8 cellular contexts compared by ENCODE assay signal in genomic region chr1:26431979-26432695, GRCh38. TPM values are rescaled to one million over a fixed set of nuclear protein-coding genes. Genes with fewer than 3 reads are reported as not detected.
DNase-seq lines count a peak whose midpoint lies in the region; ATAC-seq, FAIRE-seq and TF ChIP-seq lines count a peak whose summit lies in the region.

Gene DHDDS (plus strand): TSS chr1:26432321. CDS start chr1:26432946, 625 bp downstream.

- no peaks in the 10 kb centered on the region for H4K20me1 ChIP-seq in keratinocyte (ENCODE audit: control insufficient read depth, extremely low read depth, insufficient read depth, low read length)

- H3K79me2 ChIP-seq in keratinocyte (ENCODE audit: control insufficient read depth, insufficient read depth, low read length) = peaks cover 9% of the 10 kb centered on the region

- no peaks in the 10 kb centered on the region for H3K27me3 ChIP-seq in keratinocyte (ENCODE audit: control insufficient read depth, extremely low read depth, insufficient read depth, low read length)

- H3K4me1 ChIP-seq in keratinocyte (ENCODE audit: control insufficient read depth, extremely low read depth, insufficient read depth, low read length) = peaks cover 20% of the 10 kb centered on the region

- peak within 1 kb of the TSS; percentile 100 for H2AFZ ChIP-seq in keratinocyte (ENCODE audit: control insufficient read depth, low read length)

- peak within 1 kb of the TSS; percentile 73 for H3K4me2 ChIP-seq in keratinocyte (ENCODE audit: control insufficient read depth, extremely low read depth, insufficient read depth, low read depth, low read length)

- no peaks in the 10 kb centered on the region for H3K9me1 ChIP-seq in keratinocyte (ENCODE audit: control insufficient read depth, extremely low read depth, insufficient read depth, low read length)

- peak; percentile 88 for FAIRE-seq in keratinocyte (lab: Jason Lieb, UNC)

- H3K9ac ChIP-seq in keratinocyte (ENCODE audit: control insufficient read depth, extremely low read depth, insufficient read depth, low read length) = peak within 1 kb of the TSS; percentile 92

- peaks cover 4 to 14% of the 10 kb centered on the region in 2 experiments for H3K36me3 ChIP-seq in keratinocyte (ENCODE audit: control insufficient read depth in 2 of 2, extremely low read depth in 1 of 2, insufficient read depth in 2 of 2, low read length in 2 of 2)

- peak; percentile 94 for DNase-seq in AG09319 (ENCODE audit: extremely low read depth, low read depth)
- DNase-seq in NCI-H446 treated with DMSO at 0.1 percent for 48 hours (lab: John Stamatoyannopoulos, UW) = peak; percentile 98
- DNase-seq in cerebellar cortex (ENCODE audit: low spot score) = peak; percentile 98
- peak; percentile 88 for DNase-seq in keratinocyte (ENCODE audit: low read depth, low spot score)
- DNase-seq in stimulated activated CD4-positive, alpha-beta T cell treated with anti-CD3 and anti-CD28 coated beads, Interleukin-15, amount 100 ng/mL, for 1 hour (ENCODE audit: low read depth in 1 of 2, low spot score in 1 of 2) = peak; percentile 96 to 98

- ATAC-seq in GM19035 (IDR thresholded peaks at IDR 0.05; ENCODE audit: unreplicated experiment) (peak; percentile 94), HG03354 (IDR thresholded peaks at IDR 0.05; ENCODE audit: poor library complexity, severe bottlenecking, unreplicated experiment) (peak; percentile 94)
- peak; percentile 96 to 97 for ATAC-seq in activated CD4-positive, CD25-positive, alpha-beta regulatory T cell treated with anti-CD3 and anti-CD28 coated beads, Interleukin-2, amount 50 U/mL, for 24 hours

- dilution Hi-C loops in keratinocyte (cut with MboI; ENCODE audit: extremely low pct_ligation_motif_present, low sequenced_read_pairs) = no loop called here

- no peaks in the 10 kb centered on the region for H3K9me3 ChIP-seq in keratinocyte (ENCODE audit: control insufficient read depth, low read depth, low read length)

- peak within 1 kb of the TSS; percentile 69 to 99 (median 87) for H3K4me3 ChIP-seq in keratinocyte (ENCODE audit: control insufficient read depth in 2 of 3, extremely low read depth in 1 of 3, insufficient read depth in 2 of 3, low read depth in 1 of 3, low read length in 3 of 3)

- no peak for TF ChIP-seq CTCF in AG09319 (IDR thresholded peaks at IDR 0.05; ENCODE audit: low read depth, low read length)
- no peak for TF ChIP-seq CTCF in keratinocyte (optimal IDR thresholded peaks at IDR 0.05 in 1 of 3, IDR thresholded peaks at IDR 0.05 in 1 of 3, conservative IDR thresholded peaks at IDR 0.05 in 1 of 3; ENCODE audit: extremely low read depth in 1 of 3, insufficient read depth in 2 of 3, low read length in 3 of 3)

- H3K27ac ChIP-seq in keratinocyte (ENCODE audit: control insufficient read depth, insufficient read depth, low read length) = peak within 1 kb of the TSS; percentile 92

RNA-seq across cellular contexts. Expression of gene DHDDS, which starts in this region (rescaled TPM):
- 39.5 to 56.5 TPM (median 41.2 TPM) in 3 replicates for polyA plus RNA-seq in keratinocyte
- 37.9 TPM for polyA plus RNA-seq in keratinocyte (2011; ENCODE audit: low read depth)
- polyA plus RNA-seq in keratinocyte (2011; cell fraction: cytosol; rRNA removed) = 31.3 and 36.1 TPM in 2 replicates
- 74.9 and 81.9 TPM in 2 replicates for polyA plus RNA-seq in keratinocyte (2011; cell fraction: nucleus; rRNA removed)
- polyA plus RNA-seq in keratinocyte (2012; ENCODE audit: low replicate concordance) = 28.7 and 41.6 TPM in 2 replicates
- polyA minus RNA-seq in keratinocyte = 33.5 to 46.8 TPM (median 39.8 TPM) in 3 replicates
- polyA minus RNA-seq in keratinocyte (2011; cell fraction: cytosol; rRNA and poly(A)+ RNA removed) = 33.0 TPM
- polyA minus RNA-seq in keratinocyte (2011; cell fraction: nucleus; rRNA and poly(A)+ RNA removed) = 27.5 and 48.2 TPM in 2 replicates

Comparison
In these comparisons a context has a peak if more than half of its experiments do, and no peak if none do; other contexts are left out.
1. Peak in every context shown above with its lines: DNase-seq, ATAC-seq, H3K4me3 ChIP-seq and H3K27ac ChIP-seq.